In genomic region chr9:108643756-108644510, GRCh38 we compare ENCODE assay signal across 32 cellular contexts.
DNase-seq lines count a peak whose midpoint lies in the region; ATAC-seq and TF ChIP-seq lines count a peak whose summit lies in the region.
"Had no signal": no experiment of that assay in that cellular context is flagged by ENCODE, and none has a peak within 500 bp of the region (broad histone marks: within the 10 kb centered on the region; RNA-seq: fewer than 3 reads in every experiment).

No MANE protein-coding gene starts in this region.

- no peak overlapping the region for H3K4me3 Mint-ChIP-seq in activated CD4-positive, alpha-beta T cell treated with anti-CD3 and anti-CD28 coated beads, Interleukin-2, amount 10 ng/mL, durations not matched to agents 24 days and 14 days
- H3K4me3 Mint-ChIP-seq: activated CD8-positive, alpha-beta memory T cell treated with anti-CD3 and anti-CD28 coated beads, Interleukin-2, amount 10 ng/mL, durations not matched to agents 7 days and 5 days; brain; GM23338; neural crest cell; WTC11 had no signal

- H3K27ac ChIP-seq in foreskin keratinocyte: no peak overlapping the region
- H3K27ac ChIP-seq: epithelial cell of prostate, heart right ventricle, parathyroid adenoma, right atrium auricular region, tibial artery had no signal

- H3K27ac Mint-ChIP-seq in activated CD4-positive, alpha-beta T cell treated with anti-CD3 and anti-CD28 coated beads, Interleukin-2, amount 10 ng/mL, durations not matched to agents 24 days and 14 days: no peak overlapping the region
- H3K27ac Mint-ChIP-seq: activated CD8-positive, alpha-beta memory T cell treated with anti-CD3 and anti-CD28 coated beads, Interleukin-2, amount 10 ng/mL, durations not matched to agents 7 days and 5 days; brain; GM23338; WTC11 had no signal

- H3K4me1 Mint-ChIP-seq in activated CD4-positive, alpha-beta T cell treated with anti-CD3 and anti-CD28 coated beads, Interleukin-2, amount 10 ng/mL, durations not matched to agents 24 days and 14 days: no peaks in the 10 kb centered on the region
- H3K4me1 Mint-ChIP-seq: activated CD8-positive, alpha-beta memory T cell treated with anti-CD3 and anti-CD28 coated beads, Interleukin-2, amount 10 ng/mL, durations not matched to agents 7 days and 5 days; brain; GM23338; neural crest cell; WTC11 had no signal

- intact Hi-C loops in activated CD4-positive, alpha-beta T cell treated with anti-CD3 and anti-CD28 coated beads, Interleukin-2, amount 10 ng/mL, durations not matched to agents 24 days and 14 days (cut with micrococcal nuclease): no loop called here

- DNase-seq in Daoy (ENCODE audit: low read depth): peak; percentile 20
- DNase-seq in HT1080 (ENCODE audit: low read depth): peak; percentile 42
- peak; percentile 60 for DNase-seq in RPMI7951 (ENCODE audit: low read depth)
- DNase-seq in foreskin keratinocyte: peak in 1 of 2 donors; percentile 36
- no peak for DNase-seq in GM19238 (ENCODE audit: insufficient read length, low spot score)
- DNase-seq in GM20000 (ENCODE audit: low spot score): no peak
- DNase-seq in activated CD4-positive, alpha-beta T cell treated with anti-CD3 and anti-CD28 coated beads, Interleukin-2, amount 10 ng/mL, durations not matched to agents 24 days and 14 days: no peak
- DNase-seq: activated CD4-positive, alpha-beta T cell treated with anti-CD3 and anti-CD28 coated beads, Interleukin-2, amount 50 U/mL, for 1 hour; activated CD8-positive, alpha-beta memory T cell treated with anti-CD3 and anti-CD28 coated beads, Interleukin-2, amount 10 ng/mL, durations not matched to agents 7 days and 5 days; activated naive CD4-positive, alpha-beta T cell; activated T-cell treated with anti-CD3 and anti-CD28 coated beads, Interleukin-2, amount 50 U/mL, for 48 hours; C1 segment of cervical spinal cord; Calu3; DMS79 treated with DMSO at 0.1 percent for 48 hours; foreskin melanocyte; heart right ventricle; NCI-H1417; NCI-H2081; NCI-H446; SHP77; stimulated activated CD4-positive, alpha-beta T cell treated with anti-CD3 and anti-CD28 coated beads, Interleukin-1b, Interleukin-23, amount 100 ng/mL, for 48 hours; stimulated activated CD8-positive, alpha-beta memory T cell treated with anti-CD3 and anti-CD28 coated beads, Interleukin-4, amount 100 ng/mL, for 48 hours; SW 1271; T-helper 9 cell; tibial artery had no signal

- peak; percentile 15 for ATAC-seq in foreskin keratinocyte
- ATAC-seq: activated CD8-positive, alpha-beta memory T cell treated with anti-CD3 and anti-CD28 coated beads, Interleukin-2, amount 10 ng/mL, durations not matched to agents 7 days and 5 days; GM23338; heart right ventricle; WTC11 had no signal

- TF ChIP-seq CTCF in foreskin keratinocyte (conservative IDR thresholded peaks at IDR 0.05) (no peak), GM20000 (IDR thresholded peaks at IDR 0.05; ENCODE audit: extremely low read depth, missing control alignments) (no peak)

- no peaks in the 10 kb centered on the region for H3K27me3 Mint-ChIP-seq in activated CD4-positive, alpha-beta T cell treated with anti-CD3 and anti-CD28 coated beads, Interleukin-2, amount 10 ng/mL, durations not matched to agents 24 days and 14 days
- H3K27me3 Mint-ChIP-seq: activated CD8-positive, alpha-beta memory T cell treated with anti-CD3 and anti-CD28 coated beads, Interleukin-2, amount 10 ng/mL, durations not matched to agents 7 days and 5 days had no signal

- no peaks in the 10 kb centered on the region for H3K36me3 Mint-ChIP-seq in activated CD4-positive, alpha-beta T cell treated with anti-CD3 and anti-CD28 coated beads, Interleukin-2, amount 10 ng/mL, durations not matched to agents 24 days and 14 days (ENCODE audit: low read depth)
- H3K36me3 Mint-ChIP-seq: activated CD8-positive, alpha-beta memory T cell treated with anti-CD3 and anti-CD28 coated beads, Interleukin-2, amount 10 ng/mL, durations not matched to agents 7 days and 5 days; brain; WTC11 had no signal

- no peaks in the 10 kb centered on the region for H3K4me1 ChIP-seq in foreskin keratinocyte
- H3K4me1 ChIP-seq: parathyroid adenoma, right atrium auricular region, tibial artery had no signal

- H3K27me3 ChIP-seq in foreskin keratinocyte: no peaks in the 10 kb centered on the region
- H3K27me3 ChIP-seq: right atrium auricular region, tibial artery had no signal

- peaks cover 4% of the 10 kb centered on the region for H3K9me3 Mint-ChIP-seq in activated CD4-positive, alpha-beta T cell treated with anti-CD3 and anti-CD28 coated beads, Interleukin-2, amount 10 ng/mL, durations not matched to agents 24 days and 14 days
- H3K9me3 Mint-ChIP-seq: brain, GM23338, neural crest cell had no signal

Comparison
In these comparisons a context has a peak if more than half of its experiments do, and no peak if none do; other contexts are left out.
1. DNase-seq: peak in Daoy (single experiment), HT1080 (single experiment) and RPMI7951 (single experiment); none in GM19238 (single experiment), GM20000 (single experiment) and activated CD4-positive, alpha-beta T cell treated with anti-CD3 and anti-CD28 coated beads, Interleukin-2, amount 10 ng/mL, durations not matched to agents 24 days and 14 days (single experiment).